ENCODE assay signal across 14 cellular contexts in genomic region chr3:187125319-187126031, GRCh38. TPM values are rescaled to one million over a fixed set of nuclear protein-coding genes. Genes with fewer than 3 reads are reported as not detected.
DNase-seq lines count a peak whose midpoint lies in the region; ATAC-seq, FAIRE-seq and TF ChIP-seq lines count a peak whose summit lies in the region.
"Had no signal": no experiment of that assay in that cellular context is flagged by ENCODE, and none has a peak within 500 bp of the region (broad histone marks: within the 10 kb centered on the region; RNA-seq: fewer than 3 reads in every experiment).

No MANE protein-coding gene starts in this region.

- POLR2A ChIA-PET in HEK293 (lab: Yijun Ruan, JAX): no interaction called here

- CTCF ChIA-PET in HEK293 (lab: Yijun Ruan, JAX): no interaction called here

- H3K27me3 ChIP-seq in MG63 (no peaks in the 10 kb centered on the region), gastroesophageal sphincter (no peaks in the 10 kb centered on the region), right atrium auricular region (no peaks in the 10 kb centered on the region)

- H3K27ac ChIP-seq in HEK293 (ENCODE audit: extremely low read depth, low read depth, low read length) (no peak overlapping the region), gastroesophageal sphincter (no peak overlapping the region), right atrium auricular region (no peak overlapping the region)
- H3K27ac ChIP-seq: prostate gland had no signal

- H3K4me1 ChIP-seq in HEK293 (ENCODE audit: control insufficient read depth, insufficient read depth, low read length): no peaks in the 10 kb centered on the region
- no peaks in the 10 kb centered on the region for H3K4me1 ChIP-seq in gastroesophageal sphincter
- peaks cover 0 to 4% of the 10 kb centered on the region in 2 donors for H3K4me1 ChIP-seq in right atrium auricular region
- H3K4me1 ChIP-seq: prostate gland had no signal

- intact Hi-C loops in head of caudate nucleus (cut with DNase I): no loop called here

- H3K36me3 ChIP-seq in HEK293 (ENCODE audit: control insufficient read depth in 2 of 2, insufficient read depth in 1 of 2, low read length in 2 of 2) (peaks cover 0 to 15% of the 10 kb centered on the region in 2 experiments; a peak in 1 of 3 replicates), MG63 (peaks cover 15% of the 10 kb centered on the region), gastroesophageal sphincter (peaks cover 0 to 9% of the 10 kb centered on the region in 2 donors), right atrium auricular region (no peaks in the 10 kb centered on the region)
- H3K36me3 ChIP-seq: prostate gland had no signal

- TF ChIP-seq CTCF in HEK293 (tag by site-specific recombination; IDR thresholded peaks at IDR 0.05) (no peak), gastroesophageal sphincter (IDR thresholded peaks at IDR 0.05) (no peak), right atrium auricular region (IDR thresholded peaks at IDR 0.05) (no peak)

- FAIRE-seq in GM19239 (lab: Jason Lieb, UNC): peak; percentile 44
- FAIRE-seq: D721Med had no signal

- ATAC-seq in HG03342 (IDR thresholded peaks at IDR 0.05; ENCODE audit: unreplicated experiment) (peak; percentile 89), gastroesophageal sphincter (no peak)

- 89% methylated on average over 4 to 5 of the region's 6 CpGs for WGBS in gastroesophageal sphincter (ENCODE audit: low coverage in 1 of 2), 2 donors

- H3K9me3 ChIP-seq in HEK293 (ENCODE audit: control insufficient read depth, insufficient read depth, low read depth, low read length) (no peaks in the 10 kb centered on the region), MG63 (peaks cover 8% of the 10 kb centered on the region), gastroesophageal sphincter (no peaks in the 10 kb centered on the region), right atrium auricular region (no peaks in the 10 kb centered on the region)
- H3K9me3 ChIP-seq: prostate gland had no signal

- no peak for TF ChIP-seq EP300 in gastroesophageal sphincter (IDR thresholded peaks at IDR 0.05)

- no peak overlapping the region for H3K4me3 ChIP-seq in HEK293 (ENCODE audit: low read depth, low read length)
- H3K4me3 ChIP-seq in MG63: no peak overlapping the region
- H3K4me3 ChIP-seq in gastroesophageal sphincter: no peak overlapping the region
- no peak overlapping the region for H3K4me3 ChIP-seq in right atrium auricular region
- H3K4me3 ChIP-seq: prostate gland had no signal

- TF ChIP-seq POLR2A in gastroesophageal sphincter (IDR thresholded peaks at IDR 0.05): no peak

- no peak for DNase-seq in GM19239 (ENCODE audit: insufficient read length, low spot score)
- peak; percentile 78 for DNase-seq in myocyte (ENCODE audit: low read depth)
- DNase-seq in MG63: no peak
- no peak for DNase-seq in right atrium auricular region (ENCODE audit: low spot score)
- DNase-seq in head of caudate nucleus: no peak
- DNase-seq: activated naive CD4-positive, alpha-beta T cell; mesenchymal stem cell; NCI-H510A treated with DMSO at 0.1 percent for 48 hours; stimulated activated CD4-positive, alpha-beta T cell treated with anti-CD3 and anti-CD28 coated beads, Interleukin-4, amount 100 ng/mL, for 24 hours had no signal

TF ChIP-seq in HEK293, 187 proteins besides CTCF, POLR2A, EP300 and RAD21:
- TF ChIP-seq ZSCAN16 (tag by site-specific recombination; IDR thresholded peaks at IDR 0.05): no peak
- TF ChIP-seq SCRT2 (tag by site-specific recombination; IDR thresholded peaks at IDR 0.05): 0 out of 2 replicates have a peak, but pooled peaks have one; percentile 10

RNA-seq across cellular contexts. Expression of gene RPL39L, which starts 13.8 kb away (rescaled TPM):
- total RNA-seq in myocyte (2.8 and 4.1 TPM in 2 replicates), gastroesophageal sphincter (1 to 10 TPM; 5.4 to 8.9 (median 7.4) TPM), right atrium auricular region (10 to 100 TPM; 11.9 to 12.7 TPM)
- polyA plus RNA-seq in myocyte (2012): 4.5 TPM
- 145 and 309 TPM in 2 replicates for total RNA-seq in MG63 (2014; rRNA removed; shearing (Covaris generic); ENCODE audit: low replicate concordance)

Comparison
In these comparisons a context has a peak if more than half of its experiments do, and no peak if none do; other contexts are left out.
1. RNA of gene RPL39L, which starts 13.8 kb away (total RNA-seq): 145 to 309 TPM in MG63; 11.9 to 12.7 TPM in right atrium auricular region, 5.4 to 8.9 TPM in gastroesophageal sphincter and 2.8 to 4.1 TPM in myocyte; every median in the first group is over 10 times any median in the second.